In the genomic region with DNA sequence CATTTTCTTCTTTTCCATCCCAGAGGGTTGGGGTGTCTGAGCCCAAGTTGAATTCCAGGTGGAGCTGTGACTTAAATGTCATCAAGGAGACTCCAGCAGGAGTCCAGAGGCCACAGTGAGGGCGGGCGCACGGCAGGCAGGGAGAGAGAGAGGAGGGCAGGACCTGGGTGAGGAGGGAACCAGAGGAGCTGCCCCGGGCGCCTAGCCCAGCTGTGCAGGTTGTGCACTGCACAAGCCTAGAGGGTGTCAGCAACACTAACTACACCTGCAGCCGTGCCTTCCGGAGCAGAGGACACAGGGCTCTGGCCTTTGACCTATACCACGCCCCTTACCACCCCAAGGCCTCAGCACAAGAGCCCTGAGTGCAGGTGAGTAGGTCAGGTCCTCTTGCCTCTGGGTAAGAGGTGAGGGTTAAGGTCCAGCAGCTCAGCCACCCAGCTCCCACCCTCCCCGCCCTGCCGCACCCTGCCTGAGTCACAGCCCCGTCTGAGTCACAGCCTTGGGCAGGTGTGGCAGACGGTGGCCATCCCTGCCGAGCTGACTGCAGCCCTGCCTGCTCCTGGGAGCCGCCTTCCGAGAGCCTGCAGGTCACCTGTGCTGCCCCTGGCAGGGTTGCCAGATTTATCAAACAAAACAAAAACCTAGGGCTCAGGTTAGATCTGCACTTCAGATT, we compare ENCODE assay signal across 8 cellular contexts. TPM values are rescaled to one million over a fixed set of nuclear protein-coding genes. Genes with fewer than 3 reads are reported as not detected.
A peak's percentile ranks its signal among the peaks of the same experiment; 100 is the strongest.
DNase-seq lines count a peak whose midpoint lies in the region; ATAC-seq and TF ChIP-seq lines count a peak whose summit lies in the region.
"Had no signal": no experiment of that assay in that cellular context is flagged by ENCODE, and none has a peak within 500 bp of the region (broad histone marks: within the 10 kb centered on the region; RNA-seq: fewer than 3 reads in every experiment).

No MANE protein-coding gene starts in this region.

- no peaks in the 10 kb centered on the region for H4K20me1 ChIP-seq in GM23248 (ENCODE audit: insufficient read depth)

- TF ChIP-seq CTCF in omental fat pad (IDR thresholded peaks at IDR 0.05) = no peak

- in situ Hi-C loops in GM23248 (cut with MboI) = no loop called here
- in situ Hi-C loops in HAP-1 (cut with MboI; ENCODE audit: low sequenced_read_pairs) = no loop called here

- no peaks in the 10 kb centered on the region for H3F3A ChIP-seq in GM23248 (ENCODE audit: insufficient read depth)

- H2AFZ ChIP-seq in GM23248 = no peak overlapping the region

- WGBS in GM23248 (ENCODE audit: low coverage in 1 of 2, low lambda C conversion rate in 2 of 2, missing lambda C conversion rate in 2 of 2), 2 experiments = 51 to 57% methylated on average over 15 of the region's 15 CpGs

- H3K9me2 ChIP-seq in GM23248 (ENCODE audit: insufficient read depth) = no peaks in the 10 kb centered on the region

- no peaks in the 10 kb centered on the region for H3K79me2 ChIP-seq in GM23248 (ENCODE audit: insufficient read depth)

- no peaks in the 10 kb centered on the region for H3K4me1 ChIP-seq in GM23248 (ENCODE audit: insufficient read depth)
- peaks cover 47 to 58% of the 10 kb centered on the region in 2 donors for H3K4me1 ChIP-seq in duodenal mucosa (ENCODE audit: control insufficient read depth in 1 of 2, insufficient read depth in 2 of 2, low read length in 2 of 2)
- H3K4me1 ChIP-seq in HAP-1 = no peaks in the 10 kb centered on the region

- H3K9ac ChIP-seq in GM23248 = no peak overlapping the region
- peak overlapping the region; percentile 61 to 63 for H3K9ac ChIP-seq in duodenal mucosa (ENCODE audit: low read depth in 1 of 2, low read length in 2 of 2)

- no peak overlapping the region for H3K4me2 ChIP-seq in GM23248 (ENCODE audit: unreplicated experiment)

- peak; percentile 59 for ATAC-seq in omental fat pad (ENCODE audit: low FRiP score)

- DNase-seq in GM23248 (peak; percentile 71), MG63 (peak; percentile 69), omental fat pad (ENCODE audit: low spot score) (no peak), HAP-1 (ENCODE audit: low spot score in 2 of 2) (no peak), NCI-H1105 treated with DMSO at 0.1 percent for 48 hours (lab: John Stamatoyannopoulos, UW) (no peak), NCI-H2081 (lab: John Stamatoyannopoulos, UW) (no peak)

- H3K27me3 ChIP-seq in GM23248 (replicated peaks; ENCODE audit: insufficient read depth) (no peaks in the 10 kb centered on the region), MG63 (no peaks in the 10 kb centered on the region), duodenal mucosa (ENCODE audit: control insufficient read depth in 1 of 2, insufficient read depth in 2 of 2, low read length in 2 of 2) (no peaks in the 10 kb centered on the region), HAP-1 (ENCODE audit: low read depth) (no peaks in the 10 kb centered on the region)

- H3K36me3 ChIP-seq in GM23248 (ENCODE audit: low read depth) (no peaks in the 10 kb centered on the region), MG63 (no peaks in the 10 kb centered on the region), duodenal mucosa (ENCODE audit: control insufficient read depth in 1 of 2, insufficient read depth in 2 of 2, low read length in 2 of 2) (no peaks in the 10 kb centered on the region), HAP-1 (replicated peaks) (no peaks in the 10 kb centered on the region)

- H3K4me3 ChIP-seq in GM23248 (no peak overlapping the region), MG63 (no peak overlapping the region), duodenal mucosa (ENCODE audit: low read depth in 1 of 2, low read length in 2 of 2) (peak overlapping the region; percentile 33 to 40), HAP-1 (no peak overlapping the region)

- no peak overlapping the region for H3K27ac ChIP-seq in GM23248
- peak overlapping the region; percentile 66 for H3K27ac ChIP-seq in duodenal mucosa (ENCODE audit: low read depth, low read length)

- H3K9me3 ChIP-seq in GM23248 (ENCODE audit: low read depth) (no peaks in the 10 kb centered on the region), MG63 (no peaks in the 10 kb centered on the region), duodenal mucosa (ENCODE audit: control insufficient read depth in 1 of 2, low read length in 2 of 2) (no peaks in the 10 kb centered on the region), HAP-1 (no peaks in the 10 kb centered on the region)

RNA-seq across cellular contexts. Expression of gene AGPAT2, which starts 6.4 kb away (rescaled TPM):
- 50.8 and 58.3 TPM in 2 replicates for total RNA-seq in GM23248 (2014; rRNA removed; shearing (Covaris generic))
- polyA plus RNA-seq in GM23248 (2016; fragmentation: Nextera tagmentation; extraction: Ambion mirVana) = 68.7 and 80.3 TPM in 2 replicates
- total RNA-seq in MG63 (2014; rRNA removed; shearing (Covaris generic); ENCODE audit: low replicate concordance) = 58.8 and 116 TPM in 2 replicates
- 100 to 1,000 TPM; 391 to 854 (median 473) TPM for total RNA-seq in omental fat pad

RNA-seq across cellular contexts. Expression of gene DIPK1B, which starts 18.7 kb away (rescaled TPM):
- not detected in 2 replicates for total RNA-seq in GM23248 (2014; rRNA removed; shearing (Covaris generic))
- 0.15 TPM in 1 of 2 replicates, not detected in the other for polyA plus RNA-seq in GM23248 (2016; fragmentation: Nextera tagmentation; extraction: Ambion mirVana)
- total RNA-seq in MG63 (2014; rRNA removed; shearing (Covaris generic); ENCODE audit: low replicate concordance) = 11.5 and 13.3 TPM in 2 replicates
- 10 to 100 TPM in 1 of 4 donors, 1 to 10 TPM in 3; 4.4 to 12.8 (median 7.5) TPM for total RNA-seq in omental fat pad

RNA-seq across cellular contexts. Expression of gene EGFL7, which starts 30.9 kb away (rescaled TPM):
- 13.7 and 15.3 TPM in 2 replicates for total RNA-seq in GM23248 (2014; rRNA removed; shearing (Covaris generic))
- polyA plus RNA-seq in GM23248 (2016; fragmentation: Nextera tagmentation; extraction: Ambion mirVana) = 15.3 and 15.7 TPM in 2 replicates
- 24.5 and 25.9 TPM in 2 replicates for total RNA-seq in MG63 (2014; rRNA removed; shearing (Covaris generic); ENCODE audit: low replicate concordance)
- total RNA-seq in omental fat pad = 100 to 1,000 TPM in 3 of 4 donors, 10 to 100 TPM in 1; 50.6 to 274 (median 145) TPM

RNA-seq across cellular contexts. Expression of gene LCN10, which starts 49.1 kb away (rescaled TPM):
- not detected in 2 replicates for total RNA-seq in GM23248 (2014; rRNA removed; shearing (Covaris generic))
- not detected in 2 replicates for polyA plus RNA-seq in GM23248 (2016; fragmentation: Nextera tagmentation; extraction: Ambion mirVana)
- total RNA-seq in MG63 (2014; rRNA removed; shearing (Covaris generic); ENCODE audit: low replicate concordance) = not detected in 2 replicates
- total RNA-seq in omental fat pad = 10 to 100 TPM in 1 of 4 donors, 1 to 10 TPM in 3; 3.5 to 10.2 (median 5.0) TPM
- total RNA-seq: neural crest cell had no signal

RNA-seq across cellular contexts. Expression of gene LCN6, which starts 54.7 kb away (rescaled TPM):
- total RNA-seq in GM23248 (2014; rRNA removed; shearing (Covaris generic)) = not detected in 2 replicates
- not detected in 2 replicates for polyA plus RNA-seq in GM23248 (2016; fragmentation: Nextera tagmentation; extraction: Ambion mirVana)
- not detected in 2 replicates for total RNA-seq in MG63 (2014; rRNA removed; shearing (Covaris generic); ENCODE audit: low replicate concordance)
- 10 to 100 TPM in 2 of 4 donors, 1 to 10 TPM in 2; 5.0 to 24.1 (median 9.0) TPM for total RNA-seq in omental fat pad
- total RNA-seq: neural crest cell had no signal

Comparison
In these comparisons a context has a peak if more than half of its experiments do, and no peak if none do; other contexts are left out.
1. DNase-seq: peak in GM23248 (single experiment) and MG63 (single experiment); none in omental fat pad (single experiment), HAP-1 (0 of 2), NCI-H1105 treated with DMSO at 0.1 percent for 48 hours (single experiment) and NCI-H2081 (0 of 2).
2. H3K4me3 ChIP-seq: peak in duodenal mucosa (2 of 2); none in GM23248 (single experiment), MG63 (single experiment) and HAP-1 (single experiment).